ENCODE assay signal across 28 cellular contexts in the genomic region with DNA sequence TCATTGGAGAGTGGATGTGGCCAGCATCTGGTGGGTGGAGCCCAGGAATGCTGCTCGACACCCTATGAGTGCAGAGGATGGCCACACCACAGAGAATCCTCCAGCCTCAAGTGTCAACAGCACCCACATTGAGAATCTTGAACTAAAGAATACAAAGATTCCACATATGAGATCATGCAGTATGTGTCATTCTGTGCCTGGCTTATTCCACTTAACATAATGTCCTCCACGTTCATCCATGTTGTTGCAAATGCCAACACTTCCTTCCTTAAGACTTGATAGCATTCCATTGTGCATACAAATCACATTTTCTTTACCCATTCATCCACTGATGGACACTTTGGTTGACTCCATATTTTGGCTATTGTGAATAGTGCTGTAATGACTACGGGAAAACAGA.
"Had no signal": no experiment of that assay in that cellular context is flagged by ENCODE, and none has a peak within 500 bp of the region (broad histone marks: within the 10 kb centered on the region; RNA-seq: fewer than 3 reads in every experiment).

No MANE protein-coding gene starts in this region.

- H3K27ac ChIP-seq: body of pancreas, cardiac muscle cell, colonic mucosa, foreskin keratinocyte, right lobe of liver, skin epidermis, testis, transverse colon, VCaP had no signal

- H3K36me3 ChIP-seq: cardiac muscle cell, colonic mucosa, right lobe of liver, transverse colon had no signal

- H3K4me3 ChIP-seq: body of pancreas, cardiac muscle cell, colonic mucosa, right lobe of liver, skin epidermis, testis, transverse colon had no signal

- H3K27ac Mint-ChIP-seq: activated CD4-positive, alpha-beta memory T cell treated with anti-CD3 and anti-CD28 coated beads, Interleukin-2, amount 10 ng/mL, durations not matched to agents 7 days and 5 days; activated CD4-positive, alpha-beta T cell treated with anti-CD3 and anti-CD28 coated beads, Interleukin-2, amount 10 ng/mL, durations not matched to agents 7 days and 5 days; activated naive CD8-positive, alpha-beta T cell treated with anti-CD3 and anti-CD28 coated beads, Interleukin-2, amount 50 U/mL, for 24 hours; activated T-cell treated with anti-CD3 and anti-CD28 coated beads, Interleukin-2, amount 50 U/mL, for 24 hours; activated T-helper 17 cell treated with anti-CD3 and anti-CD28 coated beads, Interleukin-2, amount 50 U/mL, for 72 hours; nephron; progenitor cell of endocrine pancreas had no signal

- DNase-seq: activated CD4-positive, alpha-beta memory T cell treated with anti-CD3 and anti-CD28 coated beads, Interleukin-2, amount 10 ng/mL, durations not matched to agents 7 days and 5 days; activated CD4-positive, alpha-beta T cell treated with anti-CD3 and anti-CD28 coated beads, Interleukin-2, amount 10 ng/mL, durations not matched to agents 7 days and 5 days; activated CD8-positive, alpha-beta memory T cell treated with anti-CD3 and anti-CD28 coated beads, Interleukin-2, amount 50 U/mL, for 48 hours; activated gamma-delta T cell treated with Interleukin-2 at 50 U/mL for 16 hours; activated naive CD4-positive, alpha-beta T cell treated with anti-CD3 and anti-CD28 coated beads, Interleukin-2, amount 50 U/mL, for 16 hours; activated naive CD8-positive, alpha-beta T cell treated with anti-CD3 and anti-CD28 coated beads, Interleukin-2, amount 50 U/mL, for 24 hours; activated T-cell treated with anti-CD3 and anti-CD28 coated beads, Interleukin-2, amount 50 U/mL, for 24 hours; body of pancreas; cerebellar nuclear complex; colonic mucosa; effector CD8-positive, alpha-beta T cell; islet precursor cell; left cardiac atrium; left ventricle myocardium superior; right lobe of liver; stimulated activated CD4-positive, alpha-beta T cell treated with anti-CD3 and anti-CD28 coated beads, Interleukin-12 subunit alpha, Interleukin-12 subunit beta, amount 100 ng/mL, for 4 hours; stimulated activated CD4-positive, alpha-beta T cell treated with anti-CD3 and anti-CD28 coated beads, Interleukin-4, amount 100 ng/mL, for 1 hour; stimulated activated naive CD8-positive, alpha-beta T cell treated with anti-CD3 and anti-CD28 coated beads, Interleukin-15, Interleukin-2, amounts not matched to agents 100 U/mL and 50 U/mL, for 24 hours; testis; transverse colon had no signal

- H3K4me1 ChIP-seq: body of pancreas, colonic mucosa, foreskin keratinocyte, right lobe of liver, testis, transverse colon had no signal

- H3K27me3 ChIP-seq: body of pancreas, cardiac muscle cell, colonic mucosa, foreskin keratinocyte, right lobe of liver, testis, transverse colon had no signal

- H3K9me3 ChIP-seq: body of pancreas, colonic mucosa, right lobe of liver, testis, transverse colon had no signal

- H3K9me3 Mint-ChIP-seq: activated CD4-positive, alpha-beta memory T cell treated with anti-CD3 and anti-CD28 coated beads, Interleukin-2, amount 10 ng/mL, durations not matched to agents 7 days and 5 days; activated CD4-positive, alpha-beta T cell treated with anti-CD3 and anti-CD28 coated beads, Interleukin-2, amount 10 ng/mL, durations not matched to agents 7 days and 5 days; activated naive CD8-positive, alpha-beta T cell treated with anti-CD3 and anti-CD28 coated beads, Interleukin-2, amount 50 U/mL, for 24 hours; activated T-helper 17 cell treated with anti-CD3 and anti-CD28 coated beads, Interleukin-2, amount 50 U/mL, for 72 hours had no signal

- ATAC-seq: activated CD4-positive, CD25-positive, alpha-beta regulatory T cell treated with anti-CD3 and anti-CD28 coated beads, Interleukin-2, amount 50 U/mL, for 24 hours; activated naive CD8-positive, alpha-beta T cell treated with anti-CD3 and anti-CD28 coated beads, Interleukin-2, amount 50 U/mL, for 24 hours; activated T-helper 17 cell treated with anti-CD3 and anti-CD28 coated beads, Interleukin-2, amount 50 U/mL, for 72 hours; body of pancreas; foreskin keratinocyte; left cardiac atrium; left ventricle myocardium superior; right lobe of liver; stimulated activated naive CD8-positive, alpha-beta T cell treated with anti-CD3 and anti-CD28 coated beads, Interleukin-15, Interleukin-2, amounts not matched to agents 100 U/mL and 50 U/mL, for 24 hours had no signal
